In the genomic region with DNA sequence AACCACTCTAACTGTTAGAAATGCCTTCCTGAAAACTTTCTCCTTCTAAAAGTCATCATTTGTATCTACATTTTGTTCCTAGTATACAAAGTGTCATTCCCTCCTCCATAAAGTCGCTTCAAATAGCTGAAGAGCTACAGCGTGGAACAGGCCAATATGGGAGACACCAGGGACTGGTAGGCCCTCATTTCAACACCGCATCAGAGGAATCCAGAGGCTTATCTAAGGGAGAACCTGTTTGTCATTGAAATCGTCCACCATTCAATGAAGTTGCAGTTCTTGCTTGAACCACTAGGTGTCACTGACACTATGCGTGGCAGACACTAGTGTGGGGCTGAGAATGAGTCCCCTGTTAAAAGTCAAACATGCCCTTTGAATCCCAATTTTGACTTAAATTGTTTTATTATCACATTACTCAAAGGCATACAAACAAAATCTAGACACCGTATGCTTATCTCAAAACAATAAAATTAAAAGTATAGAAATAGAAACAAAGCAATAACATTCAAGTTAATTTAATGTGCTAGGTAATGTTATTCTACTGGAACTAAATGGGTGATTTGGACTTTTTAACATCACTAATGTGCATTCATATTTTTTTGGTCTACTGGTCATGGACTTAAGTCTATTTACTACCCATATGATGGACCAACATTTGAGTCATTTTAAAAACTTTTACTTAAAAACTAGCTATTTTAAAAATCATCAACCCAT, we compare ENCODE assay signal across 8 cellular contexts.
DNase-seq lines count a peak whose midpoint lies in the region; ATAC-seq and TF ChIP-seq lines count a peak whose summit lies in the region.

No MANE protein-coding gene starts in this region.

- peaks cover 5% of the 10 kb centered on the region for H3K27me3 ChIP-seq in CD4-positive, CD25-positive, alpha-beta regulatory T cell (ENCODE audit: control insufficient read depth, insufficient read depth, low read length)

- POLR2A ChIA-PET in activated CD8-positive, alpha-beta T cell treated with anti-CD3 and anti-CD28 coated beads for 36 hours (lab: Charles Lee): no interaction called here

- H3K4me1 ChIP-seq in CD4-positive, CD25-positive, alpha-beta regulatory T cell (ENCODE audit: control insufficient read depth, insufficient read depth, low read length, poor library complexity, severe bottlenecking): no peaks in the 10 kb centered on the region

- no peaks in the 10 kb centered on the region for H3K9me3 ChIP-seq in CD4-positive, CD25-positive, alpha-beta regulatory T cell (ENCODE audit: control insufficient read depth in 2 of 2, low read length in 2 of 2)

- no peak for ATAC-seq in CD4-positive, CD25-positive, alpha-beta regulatory T cell (ENCODE audit: low read depth in 2 of 2)
- ATAC-seq in GM18868 (IDR thresholded peaks at IDR 0.05; ENCODE audit: unreplicated experiment) (peak; percentile 49), HG02623 (IDR thresholded peaks at IDR 0.05; ENCODE audit: unreplicated experiment) (no peak)
- no peak for ATAC-seq in activated CD8-positive, alpha-beta T cell treated with anti-CD3 and anti-CD28 coated beads for 36 hours

- no peak overlapping the region for H3K4me3 ChIP-seq in CD4-positive, CD25-positive, alpha-beta regulatory T cell (ENCODE audit: low read depth, low read length)
- no peak overlapping the region for H3K4me3 ChIP-seq in fibroblast of villous mesenchyme (ENCODE audit: low read depth, low read length)

- H3K4me1 Mint-ChIP-seq in CD4-positive, CD25-positive, alpha-beta regulatory T cell: no peaks in the 10 kb centered on the region
- no peaks in the 10 kb centered on the region for H3K4me1 Mint-ChIP-seq in activated CD8-positive, alpha-beta T cell treated with anti-CD3 and anti-CD28 coated beads for 36 hours (ENCODE audit: low read depth)
- no peaks in the 10 kb centered on the region for H3K4me1 Mint-ChIP-seq in neural crest cell

- no peak overlapping the region for H3K4me3 Mint-ChIP-seq in CD4-positive, CD25-positive, alpha-beta regulatory T cell
- no peak overlapping the region for H3K4me3 Mint-ChIP-seq in activated CD8-positive, alpha-beta T cell treated with anti-CD3 and anti-CD28 coated beads for 36 hours
- no peak overlapping the region for H3K4me3 Mint-ChIP-seq in neural crest cell

- peaks cover 18% of the 10 kb centered on the region for H3K27me3 Mint-ChIP-seq in CD4-positive, CD25-positive, alpha-beta regulatory T cell
- peaks cover 9% of the 10 kb centered on the region for H3K27me3 Mint-ChIP-seq in activated CD8-positive, alpha-beta T cell treated with anti-CD3 and anti-CD28 coated beads for 36 hours
- peaks cover 2% of the 10 kb centered on the region for H3K27me3 Mint-ChIP-seq in neural crest cell (ENCODE audit: low read depth)

- H3K9me3 Mint-ChIP-seq in CD4-positive, CD25-positive, alpha-beta regulatory T cell: no peaks in the 10 kb centered on the region
- H3K9me3 Mint-ChIP-seq in activated CD8-positive, alpha-beta T cell treated with anti-CD3 and anti-CD28 coated beads for 36 hours: no peaks in the 10 kb centered on the region
- no peaks in the 10 kb centered on the region for H3K9me3 Mint-ChIP-seq in neural crest cell

- H3K27ac ChIP-seq in CD4-positive, CD25-positive, alpha-beta regulatory T cell (ENCODE audit: insufficient read depth, low read length, poor library complexity, severe bottlenecking): no peak overlapping the region

- DNase-seq in CD4-positive, CD25-positive, alpha-beta regulatory T cell: peak; percentile 3 to 57 (median 32)
- DNase-seq in NCI-H2227 (lab: John Stamatoyannopoulos, UW; ENCODE audit: unreplicated experiment) (peak; percentile 72), fibroblast of villous mesenchyme (ENCODE audit: low read depth) (peak; percentile 45), neural crest cell (ENCODE audit: low read depth, low spot score) (peak; percentile 72), 8988T (no peak)
- DNase-seq in activated CD8-positive, alpha-beta T cell treated with anti-CD3 and anti-CD28 coated beads for 36 hours: peak; percentile 53

- CTCF ChIA-PET in activated CD8-positive, alpha-beta T cell treated with anti-CD3 and anti-CD28 coated beads for 36 hours (lab: Charles Lee): interaction anchor here (0.6 to 3.7 kb wide), 22 partner anchors 9 to 232 kb away, joined by 3 to 29 read pairs (median 4); no protein-coding TSS in a partner anchor

- no peaks in the 10 kb centered on the region for H3K36me3 Mint-ChIP-seq in CD4-positive, CD25-positive, alpha-beta regulatory T cell
- no peaks in the 10 kb centered on the region for H3K36me3 Mint-ChIP-seq in activated CD8-positive, alpha-beta T cell treated with anti-CD3 and anti-CD28 coated beads for 36 hours (ENCODE audit: low read depth)
- H3K36me3 Mint-ChIP-seq in neural crest cell (ENCODE audit: low read depth): no peaks in the 10 kb centered on the region

- TF ChIP-seq CTCF in activated CD8-positive, alpha-beta T cell treated with anti-CD3 and anti-CD28 coated beads for 36 hours (IDR thresholded peaks at IDR 0.05): peak; percentile 87
- TF ChIP-seq CTCF in fibroblast of villous mesenchyme (IDR thresholded peaks at IDR 0.05; ENCODE audit: insufficient read depth, low read depth, low read length) (peak; percentile 92), neural crest cell (conservative IDR thresholded peaks at IDR 0.05) (peak; percentile 91)

- intact Hi-C loops in activated CD8-positive, alpha-beta T cell treated with anti-CD3 and anti-CD28 coated beads for 36 hours (cut with micrococcal nuclease): no loop called here

- H3K36me3 ChIP-seq in CD4-positive, CD25-positive, alpha-beta regulatory T cell (ENCODE audit: control insufficient read depth, insufficient read depth, low read length): no peaks in the 10 kb centered on the region

- no peak overlapping the region for H3K27ac Mint-ChIP-seq in CD4-positive, CD25-positive, alpha-beta regulatory T cell
- no peak overlapping the region for H3K27ac Mint-ChIP-seq in activated CD8-positive, alpha-beta T cell treated with anti-CD3 and anti-CD28 coated beads for 36 hours
- no peak overlapping the region for H3K27ac Mint-ChIP-seq in neural crest cell (ENCODE audit: unreplicated experiment)
